10 cellular contexts compared by ENCODE assay signal in the genomic region with DNA sequence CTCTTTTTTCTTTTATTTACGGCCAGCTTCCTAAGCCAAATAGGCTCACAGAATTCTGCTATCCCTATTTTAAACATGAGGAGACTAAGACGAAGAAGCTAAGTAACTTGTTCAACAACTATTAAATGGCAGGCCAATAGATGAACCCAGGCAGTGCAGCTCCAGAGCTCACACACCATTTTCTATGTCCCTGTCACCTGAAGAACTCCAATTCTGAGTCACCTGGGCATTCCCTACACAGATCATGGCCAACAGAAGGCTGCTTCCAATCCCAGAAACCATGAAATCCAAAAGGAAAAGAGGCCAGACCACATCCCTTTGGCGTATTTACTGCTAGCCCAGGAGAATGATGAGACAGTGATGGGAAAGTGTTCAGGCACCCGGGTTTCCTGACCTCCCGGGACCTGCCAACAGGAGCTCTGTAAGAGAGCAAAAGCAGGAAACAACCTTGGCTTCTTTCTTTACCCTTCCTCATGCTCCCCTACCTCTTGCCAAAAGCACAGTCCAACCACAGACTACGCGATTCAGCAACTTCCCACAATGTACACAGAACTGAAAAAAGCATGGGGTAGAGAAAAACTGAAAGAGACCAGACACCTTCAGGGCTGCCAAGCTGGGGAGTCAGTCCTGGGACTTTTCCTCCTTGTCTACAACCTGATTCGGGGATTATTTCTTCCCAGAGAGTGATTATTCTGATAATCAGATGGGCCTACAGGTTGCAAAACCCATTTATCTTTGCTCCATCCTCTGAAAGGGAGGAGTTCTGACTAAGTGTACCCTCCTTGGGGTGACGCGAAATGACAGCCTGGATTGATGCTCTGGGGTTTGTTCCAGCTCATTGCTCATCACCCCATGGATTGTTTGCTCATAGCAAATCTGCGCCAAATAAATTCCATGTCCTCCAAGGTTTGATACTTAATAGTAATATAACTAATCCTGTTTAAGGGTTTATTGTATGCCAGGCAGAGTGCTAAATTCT. TPM values are rescaled to one million over a fixed set of nuclear protein-coding genes. Genes with fewer than 3 reads are reported as not detected.
DNase-seq lines count a peak whose midpoint lies in the region; ATAC-seq and TF ChIP-seq lines count a peak whose summit lies in the region.
"Had no signal": no experiment of that assay in that cellular context is flagged by ENCODE, and none has a peak within 500 bp of the region (broad histone marks: within the 10 kb centered on the region; RNA-seq: fewer than 3 reads in every experiment).

No MANE protein-coding gene starts in this region.

- H3K4me1 Mint-ChIP-seq in activated CD4-positive, alpha-beta T cell treated with anti-CD3 and anti-CD28 coated beads, Interleukin-2, amount 10 ng/mL, durations not matched to agents 24 days and 14 days: no peaks in the 10 kb centered on the region
- H3K4me1 Mint-ChIP-seq: CD8-positive, alpha-beta memory T cell had no signal

- H3K27me3 ChIP-seq in esophagus squamous epithelium (no peaks in the 10 kb centered on the region), suprapubic skin (no peaks in the 10 kb centered on the region)
- H3K27me3 ChIP-seq: colonic mucosa had no signal

- H3K4me1 ChIP-seq in esophagus squamous epithelium (peaks cover 8 to 44% (median 9%) of the 10 kb centered on the region in 3 donors), suprapubic skin (peaks cover 8% of the 10 kb centered on the region)
- H3K4me1 ChIP-seq: colonic mucosa had no signal

- H3K36me3 Mint-ChIP-seq in activated CD4-positive, alpha-beta T cell treated with anti-CD3 and anti-CD28 coated beads, Interleukin-2, amount 10 ng/mL, durations not matched to agents 24 days and 14 days (ENCODE audit: low read depth): no peaks in the 10 kb centered on the region

- no peak overlapping the region for H3K4me3 ChIP-seq in esophagus squamous epithelium
- no peak overlapping the region for H3K4me3 ChIP-seq in suprapubic skin
- H3K4me3 ChIP-seq: colonic mucosa had no signal

- H3K4me3 Mint-ChIP-seq in activated CD4-positive, alpha-beta T cell treated with anti-CD3 and anti-CD28 coated beads, Interleukin-2, amount 10 ng/mL, durations not matched to agents 24 days and 14 days: no peak overlapping the region
- H3K4me3 Mint-ChIP-seq: CD8-positive, alpha-beta memory T cell had no signal

- no peak for TF ChIP-seq POLR2A in esophagus squamous epithelium (IDR thresholded peaks at IDR 0.05)
- no peak for TF ChIP-seq POLR2A in suprapubic skin (IDR thresholded peaks at IDR 0.05)

- intact Hi-C loops in esophagus squamous epithelium (cut with DNase I): no loop called here
- intact Hi-C loops in activated CD4-positive, alpha-beta T cell treated with anti-CD3 and anti-CD28 coated beads, Interleukin-2, amount 10 ng/mL, durations not matched to agents 24 days and 14 days (cut with micrococcal nuclease): no loop called here

- no peak overlapping the region for H3K27ac Mint-ChIP-seq in activated CD4-positive, alpha-beta T cell treated with anti-CD3 and anti-CD28 coated beads, Interleukin-2, amount 10 ng/mL, durations not matched to agents 24 days and 14 days

- peak; percentile 3 for DNase-seq in NCI-H748 (lab: John Stamatoyannopoulos, UW; ENCODE audit: unreplicated experiment)
- DNase-seq in NCI-H748 treated with DMSO at 0.1 percent for 48 hours (lab: John Stamatoyannopoulos, UW): no peak
- peak; percentile 20 for DNase-seq in NCI-H460 (ENCODE audit: extremely low read depth, low read depth)
- no peak for DNase-seq in esophagus squamous epithelium (lab: John Stamatoyannopoulos, UW)
- no peak for DNase-seq in suprapubic skin (ENCODE audit: low spot score in 2 of 2)
- DNase-seq in activated CD8-positive, alpha-beta memory T cell treated with anti-CD3 and anti-CD28 coated beads, Interleukin-2, amount 50 U/mL, for 4 hours: no peak
- no peak for DNase-seq in activated CD4-positive, alpha-beta T cell treated with anti-CD3 and anti-CD28 coated beads, Interleukin-2, amount 10 ng/mL, durations not matched to agents 24 days and 14 days
- DNase-seq: CD8-positive, alpha-beta memory T cell; colonic mucosa had no signal

- no peaks in the 10 kb centered on the region for H3K9me3 ChIP-seq in esophagus squamous epithelium
- no peaks in the 10 kb centered on the region for H3K9me3 ChIP-seq in suprapubic skin
- H3K9me3 ChIP-seq: colonic mucosa had no signal

- WGBS in esophagus squamous epithelium, 2 donors: 27 to 47% methylated on average over 11 of the region's 11 CpGs
- 37% methylated on average over 11 of the region's 11 CpGs for WGBS in suprapubic skin

- TF ChIP-seq CTCF in esophagus squamous epithelium (IDR thresholded peaks at IDR 0.05) (no peak), suprapubic skin (IDR thresholded peaks at IDR 0.05) (no peak)

- ATAC-seq in HG03521 (IDR thresholded peaks at IDR 0.05; ENCODE audit: unreplicated experiment): no peak

- no peaks in the 10 kb centered on the region for H3K27me3 Mint-ChIP-seq in activated CD4-positive, alpha-beta T cell treated with anti-CD3 and anti-CD28 coated beads, Interleukin-2, amount 10 ng/mL, durations not matched to agents 24 days and 14 days
- H3K27me3 Mint-ChIP-seq: CD8-positive, alpha-beta memory T cell had no signal

- H3K36me3 ChIP-seq in esophagus squamous epithelium (no peaks in the 10 kb centered on the region), suprapubic skin (no peaks in the 10 kb centered on the region)
- H3K36me3 ChIP-seq: colonic mucosa had no signal

- H3K27ac ChIP-seq in esophagus squamous epithelium (peak overlapping the region; percentile 73 to 89 (median 82)), suprapubic skin (peak overlapping the region; percentile 43)
- H3K27ac ChIP-seq: colonic mucosa had no signal

- no peaks in the 10 kb centered on the region for H3K9me3 Mint-ChIP-seq in activated CD4-positive, alpha-beta T cell treated with anti-CD3 and anti-CD28 coated beads, Interleukin-2, amount 10 ng/mL, durations not matched to agents 24 days and 14 days
- H3K9me3 Mint-ChIP-seq: CD8-positive, alpha-beta memory T cell had no signal

- no peak for TF ChIP-seq EP300 in suprapubic skin (IDR thresholded peaks at IDR 0.05)

RNA-seq across cellular contexts. Expression of gene HAS3, which starts 47.8 kb away (rescaled TPM):
- total RNA-seq in NCI-H460 (2014; rRNA removed; shearing (Covaris generic)): not detected in 2 replicates
- polyA plus RNA-seq in NCI-H460 (2014; cell fraction: nucleus; rRNA removed): 0.11 TPM in 1 of 2 replicates, not detected in the other
- 100 to 1,000 TPM in 1 of 4 donors, 10 to 100 TPM in 3; 15.8 to 103 (median 51.4) TPM for total RNA-seq in esophagus squamous epithelium
- total RNA-seq in suprapubic skin: 10 to 100 TPM in 1 of 4 donors, 1 to 10 TPM in 3; 4.4 to 11.3 (median 7.1) TPM
- total RNA-seq in activated CD4-positive, alpha-beta T cell treated with anti-CD3 and anti-CD28 coated beads, Interleukin-2, amount 10 ng/mL, durations not matched to agents 24 days and 14 days: 0.56 and 0.64 TPM in 2 replicates

Comparison
In these comparisons a context has a peak if more than half of its experiments do, and no peak if none do; other contexts are left out.
1. DNase-seq: peak in NCI-H748 (single experiment) and NCI-H460 (single experiment); none in NCI-H748 treated with DMSO at 0.1 percent for 48 hours (single experiment), esophagus squamous epithelium (single experiment), suprapubic skin (0 of 2), activated CD8-positive, alpha-beta memory T cell treated with anti-CD3 and anti-CD28 coated beads, Interleukin-2, amount 50 U/mL, for 4 hours (single experiment) and activated CD4-positive, alpha-beta T cell treated with anti-CD3 and anti-CD28 coated beads, Interleukin-2, amount 10 ng/mL, durations not matched to agents 24 days and 14 days (single experiment).